Comparison of ENCODE assay signal across 1 cellular context in genomic region chrX:41064028-41064427, GRCh38.
TF ChIP-seq lines count a peak whose summit lies in the region.

No MANE protein-coding gene starts in this region.

TF ChIP-seq in HCT116, 20 proteins besides CTCF, POLR2A, EP300 and RAD21:
- no peak for TF ChIP-seq EZH2phosphoT487 (IDR thresholded peaks at IDR 0.05; ENCODE audit: borderline replicate concordance)
- no peak for TF ChIP-seq ZFX (IDR thresholded peaks at IDR 0.05)
- TF ChIP-seq TCF7L2 (IDR thresholded peaks at IDR 0.05; ENCODE audit: borderline replicate concordance, extremely low read depth, insufficient read depth, insufficient read length) = no peak
- TF ChIP-seq CBX3 (IDR thresholded peaks at IDR 0.05; ENCODE audit: low read depth) = no peak
- TF ChIP-seq EZH2 (IDR thresholded peaks at IDR 0.05) = no peak
- no peak for TF ChIP-seq REST (IDR thresholded peaks at IDR 0.05; ENCODE audit: low read depth)
- no peak for TF ChIP-seq SRF (IDR thresholded peaks at IDR 0.05; ENCODE audit: low read depth)
- no peak for TF ChIP-seq YY1 (IDR thresholded peaks at IDR 0.05; ENCODE audit: extremely low read depth, insufficient replicate concordance, low read depth, low read length)
- no peak for TF ChIP-seq EGR1 (IDR thresholded peaks at IDR 0.05; ENCODE audit: low read depth)
- no peak for TF ChIP-seq ZBTB33 (IDR thresholded peaks at IDR 0.05; ENCODE audit: extremely low read depth, insufficient replicate concordance, low read length)
- no peak for TF ChIP-seq ELF1 (IDR thresholded peaks at IDR 0.05; ENCODE audit: borderline replicate concordance, low read depth)
- no peak for TF ChIP-seq ZNF274 (IDR thresholded peaks at IDR 0.05; ENCODE audit: low read depth, low read length)
- TF ChIP-seq ATF3 (IDR thresholded peaks at IDR 0.05) = no peak
- no peak for TF ChIP-seq MAX (IDR thresholded peaks at IDR 0.05)
- no peak for TF ChIP-seq POLR2AphosphoS5 (IDR thresholded peaks at IDR 0.05; ENCODE audit: low read depth, low read length)
